ENCODE assay signal across 18 cellular contexts in genomic region chr16:818592-818991, GRCh38. TPM values are rescaled to one million over a fixed set of nuclear protein-coding genes. Genes with fewer than 3 reads are reported as not detected.
DNase-seq lines count a peak whose midpoint lies in the region; ATAC-seq, FAIRE-seq and TF ChIP-seq lines count a peak whose summit lies in the region.
"Had no signal": no experiment of that assay in that cellular context is flagged by ENCODE, and none has a peak within 500 bp of the region (broad histone marks: within the 10 kb centered on the region; RNA-seq: fewer than 3 reads in every experiment).

No MANE protein-coding gene starts in this region.

- no peak overlapping the region for H3K27ac ChIP-seq in BLaER1 treated with 17β-estradiol and CSF1 and Interleukin-3, amounts not matched to agents 10 nM and 100 nM
- no peak overlapping the region for H3K27ac ChIP-seq in K562 (ENCODE audit: extremely low read depth, low read depth, low read length)
- H3K27ac ChIP-seq: HL-60 had no signal

- no peak for TF ChIP-seq CTCF in K562 (IDR thresholded peaks at IDR 0.05 in 2 of 3, conservative IDR thresholded peaks at IDR 0.05 in 1 of 3; ENCODE audit: insufficient read depth in 2 of 3, low read depth in 1 of 3, low read length in 3 of 3)

- H3K27ac Mint-ChIP-seq in activated naive CD4-positive, alpha-beta T cell treated with anti-CD3 and anti-CD28 coated beads, Interleukin-2, amount 50 U/mL, for 72 hours, result no peak overlapping the region

- TF ChIP-seq POLR2A in H54 (IDR thresholded peaks at IDR 0.05; ENCODE audit: low read depth, low read length) (no peak), K562 (conservative IDR thresholded peaks at IDR 0.05) (no peak)

- FAIRE-seq in H54 (lab: Jason Lieb, UNC) (peak; percentile 15), K562 (lab: Jason Lieb, UNC) (peak; percentile 64), urothelium cell line (lab: Jason Lieb, UNC) (peak; percentile 100)
- FAIRE-seq: A204.1 had no signal

- intact Hi-C loops in K562 (cut with micrococcal nuclease), result no loop called here

- DNase-seq in H54 (ENCODE audit: insufficient read length, low spot score) (no peak), K562 (ENCODE audit: extremely low read depth in 1 of 4, low spot score in 3 of 4) (no peak), urothelium cell line (ENCODE audit: low spot score) (no peak), NCI-H82 (lab: John Stamatoyannopoulos, UW) (no peak), NCI-H226 (no peak)
- DNase-seq in activated naive CD4-positive, alpha-beta T cell treated with anti-CD3 and anti-CD28 coated beads, Interleukin-2, amount 50 U/mL, for 72 hours (ENCODE audit: low spot score in 2 of 2), result no peak
- DNase-seq: BE2C, Caco-2, DMS53, GF-D8, GOT3, HCEC 1CT, IMR-90 had no signal

- no peaks in the 10 kb centered on the region for H3K9me1 ChIP-seq in K562 (ENCODE audit: control insufficient read depth, insufficient read depth, low read length)

- no peak for TF ChIP-seq RAD21 in K562 (CRISPR knock-in tag; conservative IDR thresholded peaks at IDR 0.05 in 1 of 2, IDR thresholded peaks at IDR 0.05 in 1 of 2)

- in situ Hi-C loops in K562 (cut with MboI), result no loop called here

- no peaks in the 10 kb centered on the region for H3K9me3 Mint-ChIP-seq in activated naive CD4-positive, alpha-beta T cell treated with anti-CD3 and anti-CD28 coated beads, Interleukin-2, amount 50 U/mL, for 72 hours
- H3K9me3 Mint-ChIP-seq: CD8-positive, alpha-beta memory T cell had no signal

- peaks cover 0 to 9% (median 0%) of the 10 kb centered on the region in 11 experiments; a peak in 3 of 22 replicates for H4K20me1 ChIP-seq in BLaER1 treated with 17β-estradiol and CSF1 and Interleukin-3, amounts not matched to agents 10 nM and 100 nM
- H4K20me1 ChIP-seq in K562 (replicated peaks; ENCODE audit: control insufficient read depth, insufficient read depth, low read length), result no peaks in the 10 kb centered on the region

- no peaks in the 10 kb centered on the region for H3K36me3 ChIP-seq in BLaER1 treated with 17β-estradiol and CSF1 and Interleukin-3, amounts not matched to agents 10 nM and 100 nM
- H3K36me3 ChIP-seq in K562 (ENCODE audit: control insufficient read depth, insufficient read depth, low read length), result no peaks in the 10 kb centered on the region
- H3K36me3 ChIP-seq: BE2C had no signal

- peaks cover under 1 to 48% (median 7%) of the 10 kb centered on the region in 11 experiments; a peak in 21 of 22 replicates for H3K27me3 ChIP-seq in BLaER1 treated with 17β-estradiol and CSF1 and Interleukin-3, amounts not matched to agents 10 nM and 100 nM
- peaks cover 43 to 90% of the 10 kb centered on the region in 2 experiments for H3K27me3 ChIP-seq in K562 (ENCODE audit: control insufficient read depth in 2 of 2, insufficient read depth in 2 of 2, low read length in 2 of 2)

- no TSS peak for BruUV-seq in K562 (replicated peaks; lab: Mats Ljungman, UMichigan)

- H3K36me3 Mint-ChIP-seq in activated naive CD4-positive, alpha-beta T cell treated with anti-CD3 and anti-CD28 coated beads, Interleukin-2, amount 50 U/mL, for 72 hours, result no peaks in the 10 kb centered on the region
- H3K36me3 Mint-ChIP-seq: CD8-positive, alpha-beta memory T cell had no signal

- no peak for ATAC-seq in K562
- no peak for ATAC-seq in activated naive CD4-positive, alpha-beta T cell treated with anti-CD3 and anti-CD28 coated beads, Interleukin-2, amount 50 U/mL, for 72 hours

- WGBS in K562 (ENCODE audit: insufficient coverage, low coverage, missing lambda C conversion rate), result 0% methylated on average over 2 of the region's 2 CpGs

- CTCF ChIA-PET in K562 (lab: Yijun Ruan, JAX; ENCODE audit: low intra/inter-chr PET ratio), result no interaction called here

- peaks cover 0 to 29% (median 14%) of the 10 kb centered on the region in 11 experiments; a peak in 17 of 22 replicates for H3K9me3 ChIP-seq in BLaER1 treated with 17β-estradiol and CSF1 and Interleukin-3, amounts not matched to agents 10 nM and 100 nM (replicated peaks in 1 of 11)
- H3K9me3 ChIP-seq in K562 (replicated peaks; ENCODE audit: control insufficient read depth, insufficient read depth, low read depth, low read length), result no peaks in the 10 kb centered on the region; the same call in 1 of the 2 replicates
- H3K9me3 ChIP-seq: BE2C, Caco-2 had no signal

- H3K79me2 ChIP-seq in K562 (ENCODE audit: control insufficient read depth, insufficient read depth, low read length), result no peaks in the 10 kb centered on the region

- peaks cover 0 to 87% (median 61%) of the 10 kb centered on the region in 10 experiments; a peak in 18 of 20 replicates for H3K4me1 ChIP-seq in BLaER1 treated with 17β-estradiol and CSF1 and Interleukin-3, amounts not matched to agents 10 nM and 100 nM
- peaks cover 0 to 32% of the 10 kb centered on the region in 2 experiments; a peak in 2 of 5 replicates for H3K4me1 ChIP-seq in K562 (replicated peaks in 1 of 2; ENCODE audit: control insufficient read depth in 2 of 2, insufficient read depth in 2 of 2, low read length in 2 of 2)
- H3K4me1 ChIP-seq: BE2C had no signal

- H3K4me2 ChIP-seq in BLaER1 treated with 17β-estradiol and CSF1 and Interleukin-3, amounts not matched to agents 10 nM and 100 nM, result peak overlapping the region in 7 of 11 experiments; percentile 64 to 93 (median 85); a peak in 10 of 22 replicates
- no peak overlapping the region for H3K4me2 ChIP-seq in K562 (ENCODE audit: insufficient read depth, low read length)

- POLR2A ChIA-PET in K562 (lab: Yijun Ruan, JAX), result no interaction called here

- H3K4me3 ChIP-seq in BLaER1 treated with 17β-estradiol and CSF1 and Interleukin-3, amounts not matched to agents 10 nM and 100 nM, result no peak overlapping the region
- no peak overlapping the region for H3K4me3 ChIP-seq in K562

- H2AFZ ChIP-seq in K562 (ENCODE audit: low read depth, low read length), result no peak overlapping the region

- H3K9ac ChIP-seq in BLaER1 treated with 17β-estradiol and CSF1 and Interleukin-3, amounts not matched to agents 10 nM and 100 nM, result no peak overlapping the region
- H3K9ac ChIP-seq in K562 (ENCODE audit: insufficient read depth in 1 of 2, low read depth in 2 of 2, low read length in 2 of 2), result no peak overlapping the region

- TF ChIP-seq EP300 in K562 (IDR thresholded peaks at IDR 0.05; ENCODE audit: low read length), result no peak

RNA-seq across cellular contexts. Expression of gene GNG13, which starts 18.1 kb away (rescaled TPM):
- not detected in 2 replicates for total RNA-seq in K562 (2011; cell fraction: chromatin; rRNA removed; ENCODE audit: low replicate concordance)
- total RNA-seq in K562 (2011; cell fraction: nucleolus; rRNA removed), result not detected in 2 replicates
- total RNA-seq in K562 (2011; cell fraction: nucleoplasm; rRNA removed), result not detected in 2 replicates
- total RNA-seq in K562 (2014; rRNA removed) (not detected in 2 replicates), K562 (2014; rRNA removed; fragmentation: Illumina TruSeq; extraction: Trizol) (not detected in 2 replicates), K562 (2015; rRNA removed; fragmentation: Illumina TruSeq; extraction: Trizol) (not detected in 2 replicates), K562 (2021) (not detected in 2 replicates)
- polyA plus RNA-seq in K562 (2011; rRNA removed) (not detected in 2 replicates), K562 (2014; fragmentation: Illumina TruSeq; extraction: Trizol) (not detected in 2 replicates), K562 (2014; fragmentation: Nextera tagmentation; extraction: Ambion mirVana) (not detected), K562 (2014; rRNA removed) (not detected in 2 replicates)
- polyA plus RNA-seq in K562 (2011; cell fraction: cytosol; rRNA removed), result not detected in 2 replicates
- not detected in 2 replicates for polyA plus RNA-seq in K562 (2011; cell fraction: nucleus; rRNA removed)
- polyA plus RNA-seq in K562 (2012), result 1.00 and 1.4 TPM in 2 replicates
- not detected in 2 replicates for polyA minus RNA-seq in K562 (2011; rRNA and poly(A)+ RNA removed)
- not detected in 2 replicates for polyA minus RNA-seq in K562 (2011; cell fraction: cytosol; rRNA and poly(A)+ RNA removed)
- not detected in 2 replicates for polyA minus RNA-seq in K562 (2011; cell fraction: nucleus; rRNA and poly(A)+ RNA removed)
- not detected for total RNA-seq in activated naive CD4-positive, alpha-beta T cell treated with anti-CD3 and anti-CD28 coated beads, Interleukin-2, amount 50 U/mL, for 72 hours
- total RNA-seq: Caco-2; CD8-positive, alpha-beta memory T cell; IMR-90 had no signal
- polyA plus RNA-seq: AG04450; CD8-positive, alpha-beta memory T cell; IMR-90 had no signal

RNA-seq across cellular contexts. Expression of gene CHTF18, which starts 30.2 kb away (rescaled TPM):
- 53.1 and 261 TPM in 2 replicates for total RNA-seq in K562 (2011; cell fraction: chromatin; rRNA removed; ENCODE audit: low replicate concordance)
- total RNA-seq in K562 (2011; cell fraction: nucleolus; rRNA removed), result 207 and 214 TPM in 2 replicates
- total RNA-seq in K562 (2011; cell fraction: nucleoplasm; rRNA removed), result 88.6 and 90.7 TPM in 2 replicates
- total RNA-seq in K562 (2014; rRNA removed) (57.2 and 70.7 TPM in 2 replicates), K562 (2014; rRNA removed; fragmentation: Illumina TruSeq; extraction: Trizol) (2.7 and 4.4 TPM in 2 replicates), K562 (2015; rRNA removed; fragmentation: Illumina TruSeq; extraction: Trizol) (21.1 and 22.1 TPM in 2 replicates), K562 (2021) (121 and 123 TPM in 2 replicates)
- polyA plus RNA-seq in K562 (2011; rRNA removed) (17.0 and 32.6 TPM in 2 replicates), K562 (2014; fragmentation: Illumina TruSeq; extraction: Trizol) (5.1 and 23.0 TPM in 2 replicates), K562 (2014; fragmentation: Nextera tagmentation; extraction: Ambion mirVana) (1 to 10 TPM; 2.5 to 2.7 TPM), K562 (2014; rRNA removed) (91.5 and 93.4 TPM in 2 replicates)
- 23.3 and 65.2 TPM in 2 replicates for polyA plus RNA-seq in K562 (2011; cell fraction: cytosol; rRNA removed)
- polyA plus RNA-seq in K562 (2011; cell fraction: nucleus; rRNA removed), result 379 and 556 TPM in 2 replicates
- 65.7 and 81.8 TPM in 2 replicates for polyA plus RNA-seq in K562 (2012)
- polyA minus RNA-seq in K562 (2011; rRNA and poly(A)+ RNA removed), result 2.7 and 4.0 TPM in 2 replicates
- 8.6 and 13.5 TPM in 2 replicates for polyA minus RNA-seq in K562 (2011; cell fraction: cytosol; rRNA and poly(A)+ RNA removed)
- 59.3 and 59.4 TPM in 2 replicates for polyA minus RNA-seq in K562 (2011; cell fraction: nucleus; rRNA and poly(A)+ RNA removed)
- 100 to 1,000 TPM in 1 of 2 donors, 10 to 100 TPM in 1; 98.7 to 116 TPM for total RNA-seq in activated naive CD4-positive, alpha-beta T cell treated with anti-CD3 and anti-CD28 coated beads, Interleukin-2, amount 50 U/mL, for 72 hours

RNA-seq across cellular contexts. Expression of gene RPUSD1, which starts 30.4 kb away (rescaled TPM):
- 10.9 and 59.9 TPM in 2 replicates for total RNA-seq in K562 (2011; cell fraction: chromatin; rRNA removed; ENCODE audit: low replicate concordance)
- total RNA-seq in K562 (2011; cell fraction: nucleolus; rRNA removed), result 59.0 and 69.6 TPM in 2 replicates
- 21.1 and 25.7 TPM in 2 replicates for total RNA-seq in K562 (2011; cell fraction: nucleoplasm; rRNA removed)
- 50.7 and 67.3 TPM in 2 replicates for total RNA-seq in K562 (2014; rRNA removed)
- total RNA-seq in K562 (2014; rRNA removed; fragmentation: Illumina TruSeq; extraction: Trizol), result 1.7 and 3.3 TPM in 2 replicates
- 22.7 and 27.2 TPM in 2 replicates for total RNA-seq in K562 (2015; rRNA removed; fragmentation: Illumina TruSeq; extraction: Trizol)
- total RNA-seq in K562 (2021), result 55.2 and 55.9 TPM in 2 replicates
- 12.0 and 17.7 TPM in 2 replicates for polyA plus RNA-seq in K562 (2011; rRNA removed)
- polyA plus RNA-seq in K562 (2011; cell fraction: cytosol; rRNA removed), result 26.1 and 86.4 TPM in 2 replicates
- polyA plus RNA-seq in K562 (2011; cell fraction: nucleus; rRNA removed), result 56.1 and 93.4 TPM in 2 replicates
- 24.6 and 30.5 TPM in 2 replicates for polyA plus RNA-seq in K562 (2012)
- 7.0 and 30.1 TPM in 2 replicates for polyA plus RNA-seq in K562 (2014; fragmentation: Illumina TruSeq; extraction: Trizol)
- polyA plus RNA-seq in K562 (2014; fragmentation: Nextera tagmentation; extraction: Ambion mirVana), result under 1 TPM; 0.45 to 0.98 TPM
- 56.6 and 66.9 TPM in 2 replicates for polyA plus RNA-seq in K562 (2014; rRNA removed)
- polyA minus RNA-seq in K562 (2011; rRNA and poly(A)+ RNA removed), result 3.8 and 4.8 TPM in 2 replicates
- polyA minus RNA-seq in K562 (2011; cell fraction: cytosol; rRNA and poly(A)+ RNA removed), result 18.6 and 19.8 TPM in 2 replicates
- polyA minus RNA-seq in K562 (2011; cell fraction: nucleus; rRNA and poly(A)+ RNA removed), result 30.8 and 34.1 TPM in 2 replicates
- 10 to 100 TPM; 11.2 to 27.1 TPM for total RNA-seq in activated naive CD4-positive, alpha-beta T cell treated with anti-CD3 and anti-CD28 coated beads, Interleukin-2, amount 50 U/mL, for 72 hours

RNA-seq across cellular contexts. Expression of gene MSLN, which starts 58.1 kb away (rescaled TPM):
- total RNA-seq in K562 (2011; cell fraction: chromatin; rRNA removed; ENCODE audit: low replicate concordance), result not detected in 2 replicates
- total RNA-seq in K562 (2011; cell fraction: nucleolus; rRNA removed), result not detected in 2 replicates
- total RNA-seq in K562 (2011; cell fraction: nucleoplasm; rRNA removed), result not detected in 2 replicates
- total RNA-seq in K562 (2014; rRNA removed) (not detected in 2 replicates), K562 (2014; rRNA removed; fragmentation: Illumina TruSeq; extraction: Trizol) (not detected in 2 replicates), K562 (2015; rRNA removed; fragmentation: Illumina TruSeq; extraction: Trizol) (not detected in 2 replicates), K562 (2021) (0.22 TPM in 1 of 2 replicates, not detected in the other)
- polyA plus RNA-seq in K562 (2011; rRNA removed) (not detected in 2 replicates), K562 (2014; fragmentation: Illumina TruSeq; extraction: Trizol) (not detected in 2 replicates), K562 (2014; fragmentation: Nextera tagmentation; extraction: Ambion mirVana) (not detected), K562 (2014; rRNA removed) (not detected in 2 replicates)
- not detected in 2 replicates for polyA plus RNA-seq in K562 (2011; cell fraction: cytosol; rRNA removed)
- not detected in 2 replicates for polyA plus RNA-seq in K562 (2011; cell fraction: nucleus; rRNA removed)
- polyA plus RNA-seq in K562 (2012), result not detected in 2 replicates
- not detected in 2 replicates for polyA minus RNA-seq in K562 (2011; rRNA and poly(A)+ RNA removed)
- 0.86 and 3.8 TPM in 2 replicates for polyA minus RNA-seq in K562 (2011; cell fraction: cytosol; rRNA and poly(A)+ RNA removed)
- polyA minus RNA-seq in K562 (2011; cell fraction: nucleus; rRNA and poly(A)+ RNA removed), result 0.22 and 0.40 TPM in 2 replicates
- not detected for total RNA-seq in activated naive CD4-positive, alpha-beta T cell treated with anti-CD3 and anti-CD28 coated beads, Interleukin-2, amount 50 U/mL, for 72 hours
- total RNA-seq: CD8-positive, alpha-beta memory T cell; IMR-90 had no signal
- polyA plus RNA-seq: CD8-positive, alpha-beta memory T cell had no signal
